15 cellular contexts compared by ENCODE assay signal in the genomic region with DNA sequence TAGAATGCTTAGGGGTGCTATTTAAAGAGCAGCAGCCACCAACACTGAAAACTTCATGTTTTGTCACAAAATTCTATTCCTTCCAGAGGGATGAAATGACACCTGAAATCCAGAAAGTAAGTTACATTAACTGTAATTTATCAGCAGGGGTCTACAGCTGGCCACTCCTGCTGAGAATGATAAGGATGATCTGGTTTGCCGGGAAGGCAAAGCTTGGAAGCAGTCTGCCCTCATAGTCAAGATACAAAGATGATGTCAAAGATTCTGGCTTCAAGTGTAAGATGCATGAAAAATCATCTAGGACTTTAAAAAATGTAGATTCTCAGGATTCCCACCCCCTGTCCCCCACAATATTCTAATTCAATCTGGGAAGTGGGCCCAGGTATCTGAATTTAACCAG. TPM values are rescaled to one million over a fixed set of nuclear protein-coding genes. Genes with fewer than 3 reads are reported as not detected.
A peak's percentile ranks its signal among the peaks of the same experiment; 100 is the strongest.
DNase-seq lines count a peak whose midpoint lies in the region; FAIRE-seq and TF ChIP-seq lines count a peak whose summit lies in the region.
"Had no signal": no experiment of that assay in that cellular context is flagged by ENCODE, and none has a peak within 500 bp of the region (broad histone marks: within the 10 kb centered on the region; RNA-seq: fewer than 3 reads in every experiment).

No MANE protein-coding gene starts in this region.

- TF ChIP-seq CTCF in fibroblast of the aortic adventitia (IDR thresholded peaks at IDR 0.05; ENCODE audit: insufficient read depth, low read length) (no peak), progenitor cell of endocrine pancreas (IDR thresholded peaks at IDR 0.05; ENCODE audit: unreplicated experiment) (no peak)

- peaks cover 35 to 54% of the 10 kb centered on the region in 2 donors for H3K36me3 Mint-ChIP-seq in CD4-positive, alpha-beta memory T cell
- peaks cover 13% of the 10 kb centered on the region for H3K36me3 Mint-ChIP-seq in progenitor cell of endocrine pancreas (ENCODE audit: insufficient read depth)

- no peaks in the 10 kb centered on the region for H3K27me3 Mint-ChIP-seq in CD4-positive, alpha-beta memory T cell
- no peaks in the 10 kb centered on the region for H3K27me3 Mint-ChIP-seq in progenitor cell of endocrine pancreas

- POLR2A ChIA-PET in CD4-positive, alpha-beta memory T cell (lab: Charles Lee; ENCODE audit: partially characterized antibody) = no interaction called here

- H3K4me3 ChIP-seq in CD4-positive, alpha-beta memory T cell (ENCODE audit: low read length in 2 of 2) = no peak overlapping the region
- H3K4me3 ChIP-seq in SJCRH30 (no peak overlapping the region), fibroblast of the aortic adventitia (ENCODE audit: low read depth, low read length) (no peak overlapping the region)
- H3K4me3 ChIP-seq: heart right ventricle, left ventricle myocardium inferior had no signal

- FAIRE-seq in H54 (lab: Jason Lieb, UNC) = no peak
- FAIRE-seq: GM12891, urothelium cell line had no signal

- H3K9me3 Mint-ChIP-seq in CD4-positive, alpha-beta memory T cell = no peaks in the 10 kb centered on the region
- no peaks in the 10 kb centered on the region for H3K9me3 Mint-ChIP-seq in progenitor cell of endocrine pancreas (ENCODE audit: low read depth)
- H3K9me3 Mint-ChIP-seq: activated T-helper 1 cell treated with anti-CD3 and anti-CD28 coated beads, Interleukin-12 subunit alpha, Interleukin-12 subunit beta, Interleukin-2, Interleukin-4 antibody, amounts not matched to agents 30 ng/mL and 10 ng/mL and 1 ng/mL, durations not matched to agents 14 hours and 24 hours and 36 hours had no signal

- no peaks in the 10 kb centered on the region for H3K27me3 ChIP-seq in CD4-positive, alpha-beta memory T cell (ENCODE audit: insufficient read depth, low read length)
- no peaks in the 10 kb centered on the region for H3K27me3 ChIP-seq in SJCRH30
- H3K27me3 ChIP-seq: heart right ventricle had no signal

- H3K36me3 ChIP-seq in CD4-positive, alpha-beta memory T cell (ENCODE audit: insufficient read depth, low read length) = peaks cover 23% of the 10 kb centered on the region
- peaks cover 17% of the 10 kb centered on the region for H3K36me3 ChIP-seq in SJCRH30

- CTCF ChIA-PET in CD4-positive, alpha-beta memory T cell (lab: Charles Lee; ENCODE audit: partially characterized antibody) = interaction anchor here (1.2 kb wide), 2 partner anchors 182 to 183 kb away, joined by 3 read pairs; no protein-coding TSS in a partner anchor

- TF ChIP-seq POLR2A in H54 (IDR thresholded peaks at IDR 0.05; ENCODE audit: low read depth, low read length) = no peak

- no peaks in the 10 kb centered on the region for H3K4me1 ChIP-seq in CD4-positive, alpha-beta memory T cell (ENCODE audit: insufficient read depth, low read length)
- H3K4me1 ChIP-seq in SJCRH30 = peaks cover 26% of the 10 kb centered on the region

- no peaks in the 10 kb centered on the region for H3K9me3 ChIP-seq in CD4-positive, alpha-beta memory T cell (ENCODE audit: control insufficient read depth in 1 of 2, low read length in 2 of 2)
- H3K9me3 ChIP-seq in SJCRH30 (replicated peaks) = no peaks in the 10 kb centered on the region
- H3K9me3 ChIP-seq: heart right ventricle, left ventricle myocardium inferior had no signal

- H3K27ac Mint-ChIP-seq in CD4-positive, alpha-beta memory T cell = peak overlapping the region in 4 of 7 donors; percentile 42 to 83 (median 74)
- H3K27ac Mint-ChIP-seq in progenitor cell of endocrine pancreas = peak overlapping the region; percentile 95
- H3K27ac Mint-ChIP-seq: activated T-helper 1 cell treated with anti-CD3 and anti-CD28 coated beads, Interleukin-12 subunit alpha, Interleukin-12 subunit beta, Interleukin-2, Interleukin-4 antibody, amounts not matched to agents 30 ng/mL and 10 ng/mL and 1 ng/mL, durations not matched to agents 14 hours and 24 hours and 36 hours had no signal

- H3K27ac ChIP-seq in CD4-positive, alpha-beta memory T cell (ENCODE audit: low read depth, low read length) = no peak overlapping the region
- peak overlapping the region; percentile 44 for H3K27ac ChIP-seq in SJCRH30
- H3K27ac ChIP-seq: left ventricle myocardium inferior had no signal

- DNase-seq in CD4-positive, alpha-beta memory T cell = no peak
- DNase-seq in SJCRH30 = no peak
- peak; percentile 22 for DNase-seq in fibroblast of the aortic adventitia (ENCODE audit: low read depth)
- no peak for DNase-seq in progenitor cell of endocrine pancreas (ENCODE audit: low spot score, unreplicated experiment)
- DNase-seq in hypothalamus (lab: John Stamatoyannopoulos, UW) = no peak
- DNase-seq in stimulated activated CD4-positive, alpha-beta T cell treated with anti-CD3 and anti-CD28 coated beads, Interleukin-2, amount 100 ng/mL, for 24 hours = no peak
- DNase-seq in H54 (ENCODE audit: insufficient read length, low spot score) = no peak
- no peak for DNase-seq in pons (ENCODE audit: low spot score)
- DNase-seq: activated CD4-positive, alpha-beta T cell treated with anti-CD3 and anti-CD28 coated beads, Interleukin-2, amount 50 U/mL, for 1 hour; heart right ventricle; left ventricle myocardium inferior; NCI-H1694 had no signal

- intact Hi-C loops in CD4-positive, alpha-beta memory T cell (cut with micrococcal nuclease) = no loop called here

- H3K4me3 Mint-ChIP-seq in CD4-positive, alpha-beta memory T cell = no peak overlapping the region
- peak overlapping the region; percentile 20 for H3K4me3 Mint-ChIP-seq in progenitor cell of endocrine pancreas (ENCODE audit: low read depth)
- H3K4me3 Mint-ChIP-seq: activated T-helper 1 cell treated with anti-CD3 and anti-CD28 coated beads, Interleukin-12 subunit alpha, Interleukin-12 subunit beta, Interleukin-2, Interleukin-4 antibody, amounts not matched to agents 30 ng/mL and 10 ng/mL and 1 ng/mL, durations not matched to agents 14 hours and 24 hours and 36 hours had no signal

- peaks cover 10 to 18% (median 14%) of the 10 kb centered on the region in 4 donors for H3K4me1 Mint-ChIP-seq in CD4-positive, alpha-beta memory T cell
- H3K4me1 Mint-ChIP-seq in progenitor cell of endocrine pancreas (ENCODE audit: low read depth) = peaks cover 51% of the 10 kb centered on the region

RNA-seq across cellular contexts. Expression of a gene that starts 58.4 kb away (rescaled TPM):
- total RNA-seq in CD4-positive, alpha-beta memory T cell = 10 to 100 TPM; 69.3 to 75.7 TPM
- polyA plus RNA-seq in CD4-positive, alpha-beta memory T cell = 10 to 100 TPM; 54.4 to 73.4 TPM
- total RNA-seq in SJCRH30 (2014; rRNA removed; shearing (Covaris generic)) = 27.7 and 29.0 TPM in 2 replicates
- total RNA-seq in fibroblast of the aortic adventitia (ENCODE audit: low replicate concordance) = 15.8 and 25.2 TPM in 2 replicates
- 90.3 and 92.5 TPM in 2 replicates for total RNA-seq in progenitor cell of endocrine pancreas
